1 cellular context compared by ENCODE assay signal in genomic region chr15:64634576-64635485, GRCh38.
TF ChIP-seq lines count a peak whose summit lies in the region.

No MANE protein-coding gene starts in this region.

TF ChIP-seq in HepG2, 621 proteins besides CTCF, POLR2A, EP300 and RAD21 (continued from another document and continues in another):
- TF ChIP-seq ZBTB49 (CRISPR knock-in tag; IDR thresholded peaks at IDR 0.05; ENCODE audit: borderline replicate concordance) (no peak), ZNF251 (CRISPR knock-in tag; IDR thresholded peaks at IDR 0.05) (no peak), ZNF10 (CRISPR knock-in tag; IDR thresholded peaks at IDR 0.05; ENCODE audit: borderline replicate concordance, low read depth) (no peak), ATF7 (IDR thresholded peaks at IDR 0.05) (no peak), ATF7 (CRISPR knock-in tag; IDR thresholded peaks at IDR 0.05) (no peak), TBL1XR1 (IDR thresholded peaks at IDR 0.05; ENCODE audit: borderline replicate concordance, low read length, partially characterized antibody) (no peak), CBX1 (IDR thresholded peaks at IDR 0.05; ENCODE audit: low read depth) (no peak), RFX1 (IDR thresholded peaks at IDR 0.05) (peak; percentile 73), PCBP1 (IDR thresholded peaks at IDR 0.05; ENCODE audit: borderline replicate concordance, low read depth, low read length) (no peak), TIGD3 (CRISPR knock-in tag; IDR thresholded peaks at IDR 0.05; ENCODE audit: borderline replicate concordance) (no peak), ZNF512B (CRISPR knock-in tag; IDR thresholded peaks at IDR 0.05; ENCODE audit: borderline replicate concordance) (no peak), ZNF775 (CRISPR knock-in tag; IDR thresholded peaks at IDR 0.05; ENCODE audit: borderline replicate concordance) (no peak), SOX13 (IDR thresholded peaks at IDR 0.05) (no peak), SOX13 (CRISPR knock-in tag; conservative IDR thresholded peaks at IDR 0.05 in 1 of 2, IDR thresholded peaks at IDR 0.05 in 1 of 2) (peak in 1 of 2 experiments; percentile 43; a peak in 1 of 4 replicates), ZNF225 (CRISPR knock-in tag; IDR thresholded peaks at IDR 0.05) (no peak), JUNB (CRISPR knock-in tag; IDR thresholded peaks at IDR 0.05; ENCODE audit: borderline replicate concordance) (no peak), GABPA (IDR thresholded peaks at IDR 0.05; ENCODE audit: low read depth, low read length) (no peak), GABPA (CRISPR knock-in tag; IDR thresholded peaks at IDR 0.05; ENCODE audit: low read depth) (no peak), ZNF788 (CRISPR knock-in tag; IDR thresholded peaks at IDR 0.05; ENCODE audit: borderline replicate concordance) (no peak), TGIF2 (CRISPR knock-in tag; IDR thresholded peaks at IDR 0.05) (no peak), ZFX (CRISPR knock-in tag; IDR thresholded peaks at IDR 0.05; ENCODE audit: low read depth) (no peak), ZNF564 (CRISPR knock-in tag; IDR thresholded peaks at IDR 0.05) (no peak), DNMT1 (CRISPR knock-in tag; IDR thresholded peaks at IDR 0.05) (no peak), NR2C2 (CRISPR knock-in tag; IDR thresholded peaks at IDR 0.05; ENCODE audit: borderline replicate concordance) (no peak), MYNN (CRISPR knock-in tag; IDR thresholded peaks at IDR 0.05; ENCODE audit: low read depth) (no peak), ZBTB20 (CRISPR knock-in tag; IDR thresholded peaks at IDR 0.05; ENCODE audit: borderline replicate concordance, low read depth) (no peak), ZNF589 (CRISPR knock-in tag; conservative IDR thresholded peaks at IDR 0.05) (no peak), ZNF713 (CRISPR knock-in tag; IDR thresholded peaks at IDR 0.05) (no peak), SIN3B (IDR thresholded peaks at IDR 0.05; ENCODE audit: low read length) (no peak), ZNF615 (CRISPR knock-in tag; IDR thresholded peaks at IDR 0.05; ENCODE audit: borderline replicate concordance) (no peak), PRMT3 (CRISPR knock-in tag; IDR thresholded peaks at IDR 0.05; ENCODE audit: borderline replicate concordance, low read depth) (no peak), DR1 (CRISPR knock-in tag; IDR thresholded peaks at IDR 0.05) (no peak), ZNF792 (CRISPR knock-in tag; IDR thresholded peaks at IDR 0.05) (0 out of 2 replicates have a peak, but pooled peaks have one; percentile 11), ZSCAN22 (CRISPR knock-in tag; IDR thresholded peaks at IDR 0.05) (no peak), ZNF567 (CRISPR knock-in tag; IDR thresholded peaks at IDR 0.05; ENCODE audit: borderline replicate concordance) (no peak), MYPOP (CRISPR knock-in tag; IDR thresholded peaks at IDR 0.05) (peak; percentile 29; the same call in 1 of the 2 replicates), SOX5 (CRISPR knock-in tag; IDR thresholded peaks at IDR 0.05; ENCODE audit: borderline replicate concordance) (peak; percentile 34; the same call in 1 of the 2 replicates), ZFP36 (IDR thresholded peaks at IDR 0.05; ENCODE audit: borderline replicate concordance, low read depth, low read length, partially characterized antibody) (no peak), ZNF891 (CRISPR knock-in tag; IDR thresholded peaks at IDR 0.05) (no peak), ZNF639 (CRISPR knock-in tag; conservative IDR thresholded peaks at IDR 0.05) (no peak), ZNF383 (CRISPR knock-in tag; IDR thresholded peaks at IDR 0.05; ENCODE audit: borderline replicate concordance) (no peak), ZNF256 (CRISPR knock-in tag; conservative IDR thresholded peaks at IDR 0.05) (no peak), NKX3-1 (CRISPR knock-in tag; IDR thresholded peaks at IDR 0.05) (no peak), KLF16 (CRISPR knock-in tag; IDR thresholded peaks at IDR 0.05) (0 out of 4 replicates have a peak, but pooled peaks of 1 of the 2 experiments have one; percentile 9), SSRP1 (CRISPR knock-in tag; IDR thresholded peaks at IDR 0.05) (0 out of 2 replicates have a peak, but pooled peaks have one; percentile 64), ZNF382 (CRISPR knock-in tag; IDR thresholded peaks at IDR 0.05; ENCODE audit: borderline replicate concordance) (no peak), NFIB (CRISPR knock-in tag; IDR thresholded peaks at IDR 0.05; ENCODE audit: borderline replicate concordance) (no peak), ZIK1 (CRISPR knock-in tag; IDR thresholded peaks at IDR 0.05; ENCODE audit: borderline replicate concordance, low read depth) (no peak), ZNF280D (CRISPR knock-in tag; IDR thresholded peaks at IDR 0.05) (no peak), ZNF577 (CRISPR knock-in tag; IDR thresholded peaks at IDR 0.05; ENCODE audit: borderline replicate concordance, low read depth) (no peak), TRAFD1 (CRISPR knock-in tag; IDR thresholded peaks at IDR 0.05; ENCODE audit: borderline replicate concordance) (no peak), ZNF34 (CRISPR knock-in tag; IDR thresholded peaks at IDR 0.05; ENCODE audit: borderline replicate concordance) (no peak), ZNF451 (CRISPR knock-in tag; IDR thresholded peaks at IDR 0.05) (no peak), ZNF687 (CRISPR knock-in tag; IDR thresholded peaks at IDR 0.05) (no peak)
